In genomic region chr17:16428098-16428882, GRCh38 we compare ENCODE assay signal across 8 cellular contexts. TPM values are rescaled to one million over a fixed set of nuclear protein-coding genes. Genes with fewer than 3 reads are reported as not detected.
DNase-seq lines count a peak whose midpoint lies in the region; ATAC-seq and TF ChIP-seq lines count a peak whose summit lies in the region.

No MANE protein-coding gene starts in this region.

- peak; percentile 82 for TF ChIP-seq CTCF in GM12875 (IDR thresholded peaks at IDR 0.05; ENCODE audit: borderline replicate concordance, insufficient read depth, low read depth, low read length)
- TF ChIP-seq CTCF in spleen (IDR thresholded peaks at IDR 0.05 in 8 of 11, conservative IDR thresholded peaks at IDR 0.05 in 3 of 11): peak in 9 of 11 experiments; percentile 20 to 68 (median 53)

- peaks cover 0 to 3% (median 0%) of the 10 kb centered on the region in 6 donors for H3K4me1 ChIP-seq in spleen

- no peaks in the 10 kb centered on the region for H3K9me3 Mint-ChIP-seq in activated T-helper 17 cell treated with anti-CD3 and anti-CD28 coated beads, Interleukin-2, amount 50 U/mL, for 72 hours

- intact Hi-C loops in left ventricle myocardium superior (cut with micrococcal nuclease): no loop called here
- intact Hi-C loops in spleen (cut with DNase I; ENCODE audit: low total_unique reads): no loop called here

- H3K27me3 ChIP-seq in spleen (replicated peaks in 1 of 7): no peaks in the 10 kb centered on the region

- peaks cover 0 to 97% (median 73%) of the 10 kb centered on the region in 6 donors for H3K36me3 ChIP-seq in spleen

- no peak overlapping the region for H3K27ac Mint-ChIP-seq in activated T-helper 17 cell treated with anti-CD3 and anti-CD28 coated beads, Interleukin-2, amount 50 U/mL, for 72 hours

- H3K27me3 Mint-ChIP-seq in activated T-helper 17 cell treated with anti-CD3 and anti-CD28 coated beads, Interleukin-2, amount 50 U/mL, for 72 hours: no peaks in the 10 kb centered on the region

- no peak overlapping the region for H3K4me3 Mint-ChIP-seq in activated T-helper 17 cell treated with anti-CD3 and anti-CD28 coated beads, Interleukin-2, amount 50 U/mL, for 72 hours

- H3K9me3 ChIP-seq in spleen: no peaks in the 10 kb centered on the region

- WGBS in spleen, 5 donors: 62 to 75% (median 71%) methylated on average over 13 to 15 of the region's 15 CpGs

- H3K27ac ChIP-seq in spleen: no peak overlapping the region

- H3K4me1 Mint-ChIP-seq in activated T-helper 17 cell treated with anti-CD3 and anti-CD28 coated beads, Interleukin-2, amount 50 U/mL, for 72 hours: no peaks in the 10 kb centered on the region

- H3K36me3 Mint-ChIP-seq in activated T-helper 17 cell treated with anti-CD3 and anti-CD28 coated beads, Interleukin-2, amount 50 U/mL, for 72 hours (ENCODE audit: low read depth): peaks cover 53% of the 10 kb centered on the region

- H3K4me3 ChIP-seq in GM12875 (ENCODE audit: low read depth, low read length) (no peak overlapping the region), spleen (no peak overlapping the region)

- no peak for TF ChIP-seq POLR2A in spleen (IDR thresholded peaks at IDR 0.05)

- peak; percentile 68 for ATAC-seq in activated T-helper 17 cell treated with anti-CD3 and anti-CD28 coated beads, Interleukin-2, amount 50 U/mL, for 72 hours (replicated peaks)
- ATAC-seq in left ventricle myocardium superior (peak; percentile 83), GM18858 (IDR thresholded peaks at IDR 0.05; ENCODE audit: unreplicated experiment) (no peak), HG03159 (IDR thresholded peaks at IDR 0.05; ENCODE audit: unreplicated experiment) (no peak), HG02623 (IDR thresholded peaks at IDR 0.05; ENCODE audit: unreplicated experiment) (no peak)

- DNase-seq in NCI-H1694 (lab: John Stamatoyannopoulos, UW) (peak; percentile 67), left ventricle myocardium superior (peak; percentile 72), spleen (no peak)

RNA-seq across cellular contexts. Expression of gene TRPV2, which starts 12.9 kb away (rescaled TPM):
- 10 to 100 TPM; 35.4 to 74.9 TPM for total RNA-seq in activated T-helper 17 cell treated with anti-CD3 and anti-CD28 coated beads, Interleukin-2, amount 50 U/mL, for 72 hours
- total RNA-seq in left ventricle myocardium superior (8.1 TPM), spleen (10 to 100 TPM; 44.8 to 85.7 (median 50.2) TPM)
- 10 to 100 TPM; 37.0 to 61.3 (median 55.0) TPM for polyA plus RNA-seq in spleen

RNA-seq across cellular contexts. Expression of gene UBB, which starts 47.4 kb away (rescaled TPM):
- total RNA-seq in activated T-helper 17 cell treated with anti-CD3 and anti-CD28 coated beads, Interleukin-2, amount 50 U/mL, for 72 hours: 1,000 to 10,000 TPM in 1 of 2 donors, 100 to 1,000 TPM in 1; 896 to 1,413 TPM
- total RNA-seq in left ventricle myocardium superior: 1,672 TPM
- 1,000 to 10,000 TPM in 5 of 7 donors, 100 to 1,000 TPM in 2; 822 to 1,795 (median 1,121) TPM for total RNA-seq in spleen
- 100 to 1,000 TPM; 697 to 951 (median 938) TPM for polyA plus RNA-seq in spleen

Comparison
In these comparisons a context has a peak if more than half of its experiments do, and no peak if none do; other contexts are left out.
1. ATAC-seq: peak in activated T-helper 17 cell treated with anti-CD3 and anti-CD28 coated beads, Interleukin-2, amount 50 U/mL, for 72 hours (single experiment) and left ventricle myocardium superior (single experiment); none in GM18858 (single experiment), HG03159 (single experiment) and HG02623 (single experiment).